In the genomic region with DNA sequence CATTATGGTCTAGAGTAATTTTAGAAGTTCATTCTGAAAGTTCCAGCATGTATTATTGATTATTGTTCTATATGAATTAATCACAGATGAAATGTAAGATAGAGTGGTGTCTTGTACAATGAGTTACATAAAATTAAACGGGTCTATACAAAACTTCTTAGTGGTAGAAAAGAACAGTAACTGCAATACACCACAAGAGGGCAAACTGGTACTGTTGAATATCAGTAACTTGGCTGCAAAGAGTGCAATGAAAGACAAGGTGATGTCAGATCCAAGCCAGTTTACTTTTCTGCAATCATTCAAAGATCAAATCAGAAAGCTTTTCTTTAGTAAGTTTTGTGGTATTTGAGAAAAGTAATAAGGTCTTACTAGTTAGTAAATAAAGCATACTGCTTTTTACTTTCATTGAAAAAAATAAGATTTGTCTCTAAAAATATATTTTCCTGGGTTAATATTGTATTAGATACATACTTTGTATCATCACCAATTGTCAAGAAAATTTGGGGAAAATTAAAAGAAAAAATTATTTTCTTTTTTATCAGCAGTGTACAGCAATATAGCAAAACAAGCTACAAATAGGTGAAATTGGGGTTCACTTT, we compare ENCODE assay signal across 2 cellular contexts.
TF ChIP-seq lines count a peak whose summit lies in the region.

No MANE protein-coding gene starts in this region.

TF ChIP-seq in HCT116, 20 proteins besides CTCF, POLR2A, EP300 and RAD21 (continued from another document):
- TF ChIP-seq, protein P1, sequence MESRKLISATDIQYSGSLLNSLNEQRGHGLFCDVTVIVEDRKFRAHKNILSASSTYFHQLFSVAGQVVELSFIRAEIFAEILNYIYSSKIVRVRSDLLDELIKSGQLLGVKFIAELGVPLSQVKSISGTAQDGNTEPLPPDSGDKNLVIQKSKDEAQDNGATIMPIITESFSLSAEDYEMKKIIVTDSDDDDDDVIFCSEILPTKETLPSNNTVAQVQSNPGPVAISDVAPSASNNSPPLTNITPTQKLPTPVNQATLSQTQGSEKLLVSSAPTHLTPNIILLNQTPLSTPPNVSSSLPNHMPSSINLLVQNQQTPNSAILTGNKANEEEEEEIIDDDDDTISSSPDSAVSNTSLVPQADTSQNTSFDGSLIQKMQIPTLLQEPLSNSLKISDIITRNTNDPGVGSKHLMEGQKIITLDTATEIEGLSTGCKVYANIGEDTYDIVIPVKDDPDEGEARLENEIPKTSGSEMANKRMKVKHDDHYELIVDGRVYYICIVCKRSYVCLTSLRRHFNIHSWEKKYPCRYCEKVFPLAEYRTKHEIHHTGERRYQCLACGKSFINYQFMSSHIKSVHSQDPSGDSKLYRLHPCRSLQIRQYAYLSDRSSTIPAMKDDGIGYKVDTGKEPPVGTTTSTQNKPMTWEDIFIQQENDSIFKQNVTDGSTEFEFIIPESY (IDR thresholded peaks at IDR 0.05; ENCODE audit: extremely low read depth, insufficient replicate concordance, low read length) = no peak
- TF ChIP-seq POLR2AphosphoS5 (IDR thresholded peaks at IDR 0.05; ENCODE audit: low read depth, low read length) = no peak
- TF ChIP-seq SRF (IDR thresholded peaks at IDR 0.05; ENCODE audit: low read depth) = no peak
- TF ChIP-seq YY1 (IDR thresholded peaks at IDR 0.05; ENCODE audit: extremely low read depth, insufficient replicate concordance, low read depth, low read length) = no peak
- no peak for TF ChIP-seq EZH2phosphoT487 (IDR thresholded peaks at IDR 0.05; ENCODE audit: borderline replicate concordance)
- TF ChIP-seq ZFX (IDR thresholded peaks at IDR 0.05) = no peak
- no peak for TF ChIP-seq JUND (IDR thresholded peaks at IDR 0.05)
- no peak for TF ChIP-seq ELF1 (IDR thresholded peaks at IDR 0.05; ENCODE audit: borderline replicate concordance, low read depth)
- no peak for TF ChIP-seq EZH2 (IDR thresholded peaks at IDR 0.05)
- TF ChIP-seq, protein P2, sequence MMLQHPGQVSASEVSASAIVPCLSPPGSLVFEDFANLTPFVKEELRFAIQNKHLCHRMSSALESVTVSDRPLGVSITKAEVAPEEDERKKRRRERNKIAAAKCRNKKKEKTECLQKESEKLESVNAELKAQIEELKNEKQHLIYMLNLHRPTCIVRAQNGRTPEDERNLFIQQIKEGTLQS (IDR thresholded peaks at IDR 0.05) = no peak
- no peak for TF ChIP-seq EGR1 (IDR thresholded peaks at IDR 0.05; ENCODE audit: low read depth)
- TF ChIP-seq TCF7L2 (IDR thresholded peaks at IDR 0.05; ENCODE audit: borderline replicate concordance, extremely low read depth, insufficient read depth, insufficient read length) = no peak
- TF ChIP-seq ZNF274 (IDR thresholded peaks at IDR 0.05; ENCODE audit: low read depth, low read length) = no peak
- no peak for TF ChIP-seq FOSL1 (IDR thresholded peaks at IDR 0.05; ENCODE audit: low read depth)
- no peak for TF ChIP-seq SP1 (IDR thresholded peaks at IDR 0.05; ENCODE audit: low read depth)
- TF ChIP-seq SIN3A (IDR thresholded peaks at IDR 0.05; ENCODE audit: low read depth) = no peak
- TF ChIP-seq, protein P3, sequence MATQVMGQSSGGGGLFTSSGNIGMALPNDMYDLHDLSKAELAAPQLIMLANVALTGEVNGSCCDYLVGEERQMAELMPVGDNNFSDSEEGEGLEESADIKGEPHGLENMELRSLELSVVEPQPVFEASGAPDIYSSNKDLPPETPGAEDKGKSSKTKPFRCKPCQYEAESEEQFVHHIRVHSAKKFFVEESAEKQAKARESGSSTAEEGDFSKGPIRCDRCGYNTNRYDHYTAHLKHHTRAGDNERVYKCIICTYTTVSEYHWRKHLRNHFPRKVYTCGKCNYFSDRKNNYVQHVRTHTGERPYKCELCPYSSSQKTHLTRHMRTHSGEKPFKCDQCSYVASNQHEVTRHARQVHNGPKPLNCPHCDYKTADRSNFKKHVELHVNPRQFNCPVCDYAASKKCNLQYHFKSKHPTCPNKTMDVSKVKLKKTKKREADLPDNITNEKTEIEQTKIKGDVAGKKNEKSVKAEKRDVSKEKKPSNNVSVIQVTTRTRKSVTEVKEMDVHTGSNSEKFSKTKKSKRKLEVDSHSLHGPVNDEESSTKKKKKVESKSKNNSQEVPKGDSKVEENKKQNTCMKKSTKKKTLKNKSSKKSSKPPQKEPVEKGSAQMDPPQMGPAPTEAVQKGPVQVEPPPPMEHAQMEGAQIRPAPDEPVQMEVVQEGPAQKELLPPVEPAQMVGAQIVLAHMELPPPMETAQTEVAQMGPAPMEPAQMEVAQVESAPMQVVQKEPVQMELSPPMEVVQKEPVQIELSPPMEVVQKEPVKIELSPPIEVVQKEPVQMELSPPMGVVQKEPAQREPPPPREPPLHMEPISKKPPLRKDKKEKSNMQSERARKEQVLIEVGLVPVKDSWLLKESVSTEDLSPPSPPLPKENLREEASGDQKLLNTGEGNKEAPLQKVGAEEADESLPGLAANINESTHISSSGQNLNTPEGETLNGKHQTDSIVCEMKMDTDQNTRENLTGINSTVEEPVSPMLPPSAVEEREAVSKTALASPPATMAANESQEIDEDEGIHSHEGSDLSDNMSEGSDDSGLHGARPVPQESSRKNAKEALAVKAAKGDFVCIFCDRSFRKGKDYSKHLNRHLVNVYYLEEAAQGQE (IDR thresholded peaks at IDR 0.05; ENCODE audit: low read depth) = no peak
- no peak for TF ChIP-seq CEBPB (IDR thresholded peaks at IDR 0.05; ENCODE audit: low read depth)

TF ChIP-seq in endothelial cell of umbilical vein, 7 proteins besides CTCF, POLR2A, EP300 and RAD21 (continued from another document):
- TF ChIP-seq FOS (IDR thresholded peaks at IDR 0.05; ENCODE audit: borderline replicate concordance, insufficient read depth, low read length) (no peak), GATA2 (IDR thresholded peaks at IDR 0.05; ENCODE audit: insufficient read depth, insufficient read length, low read depth, low read length) (no peak), EZH2 (IDR thresholded peaks at IDR 0.05; ENCODE audit: borderline replicate concordance, low read depth, low read length, severe bottlenecking) (no peak), MYC (IDR thresholded peaks at IDR 0.05; ENCODE audit: low read depth, low read length) (no peak)
- TF ChIP-seq, protein P4, sequence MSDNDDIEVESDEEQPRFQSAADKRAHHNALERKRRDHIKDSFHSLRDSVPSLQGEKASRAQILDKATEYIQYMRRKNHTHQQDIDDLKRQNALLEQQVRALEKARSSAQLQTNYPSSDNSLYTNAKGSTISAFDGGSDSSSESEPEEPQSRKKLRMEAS (IDR thresholded peaks at IDR 0.05; ENCODE audit: insufficient read depth, insufficient read length) = no peak
